Comparison of ENCODE assay signal across 19 cellular contexts in the genomic region with DNA sequence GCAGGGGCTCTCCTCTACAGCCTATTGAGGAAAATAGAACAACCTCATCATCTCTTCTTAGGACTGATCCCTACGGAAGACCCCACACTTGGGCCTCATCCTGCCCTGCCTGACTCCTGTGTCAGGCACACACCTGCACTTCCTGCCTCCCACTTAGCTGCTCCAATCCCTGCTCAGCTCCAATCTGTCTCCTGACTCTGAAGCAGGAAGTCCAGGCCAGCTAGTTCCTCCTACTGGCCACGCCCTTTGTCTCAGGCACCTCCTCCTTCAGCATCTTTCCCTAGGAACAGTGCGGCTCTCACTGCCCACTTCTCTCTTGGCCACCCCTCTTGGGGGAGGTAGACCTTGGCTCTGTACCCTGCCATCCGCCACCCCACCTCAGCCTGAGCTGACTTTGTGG.
A peak's percentile ranks its signal among the peaks of the same experiment; 100 is the strongest.
DNase-seq lines count a peak whose midpoint lies in the region; ATAC-seq and TF ChIP-seq lines count a peak whose summit lies in the region.
"Had no signal": no experiment of that assay in that cellular context is flagged by ENCODE, and none has a peak within 500 bp of the region (broad histone marks: within the 10 kb centered on the region; RNA-seq: fewer than 3 reads in every experiment).

No MANE protein-coding gene starts in this region.

- DNase-seq in NCI-H1436 (lab: John Stamatoyannopoulos, UW) (peak; percentile 49), NCI-H1436 treated with DMSO at 0.1 percent for 48 hours (lab: John Stamatoyannopoulos, UW) (no peak), DND-41 (peak; percentile 32), NCI-H82 (lab: John Stamatoyannopoulos, UW) (peak; percentile 51), kidney tubule cell (ENCODE audit: low spot score) (peak; percentile 32), putamen (ENCODE audit: low spot score) (no peak)
- DNase-seq in activated CD4-positive, alpha-beta T cell treated with anti-CD3 and anti-CD28 coated beads for 48 hours, result no peak
- DNase-seq: activated effector memory CD4-positive, alpha-beta T cell treated with Interleukin-2 at 50 U/mL for 16 hours; C1 segment of cervical spinal cord; KBM-7; left cardiac atrium; naive thymus-derived CD8-positive, alpha-beta T cell; NCI-H446 treated with DMSO at 0.1 percent for 48 hours; pancreas; Right ventricle myocardium superior; sigmoid colon; uterus had no signal

- H3K79me2 ChIP-seq in DND-41 (ENCODE audit: insufficient read depth, low read length), result no peaks in the 10 kb centered on the region

- no peaks in the 10 kb centered on the region for H3K27me3 ChIP-seq in DND-41 (ENCODE audit: insufficient read depth, low read length, poor library complexity)
- H3K27me3 ChIP-seq: pancreas, sigmoid colon, uterus had no signal

- no peak overlapping the region for H3K4me2 ChIP-seq in DND-41 (ENCODE audit: insufficient read depth, low read length)
- H3K4me2 ChIP-seq: A549 had no signal

- no peaks in the 10 kb centered on the region for H3K36me3 ChIP-seq in DND-41 (ENCODE audit: insufficient read depth, low read length)
- H3K36me3 ChIP-seq: pancreas, sigmoid colon, uterus had no signal

- no peaks in the 10 kb centered on the region for H3K9me3 ChIP-seq in DND-41 (ENCODE audit: insufficient read depth, low read length, severe bottlenecking)
- H3K9me3 ChIP-seq: A549, pancreas, sigmoid colon, uterus had no signal

- ATAC-seq in DND-41 (ENCODE audit: insufficient read depth, low read depth) (no peak), GM21390 (IDR thresholded peaks at IDR 0.05; ENCODE audit: unreplicated experiment) (no peak)
- ATAC-seq: left cardiac atrium; naive thymus-derived CD8-positive, alpha-beta T cell had no signal

- TF ChIP-seq CTCF in DND-41 (IDR thresholded peaks at IDR 0.05; ENCODE audit: borderline replicate concordance, extremely low read depth, low read length, poor library complexity, severe bottlenecking), result no peak

- H3K4me1 ChIP-seq in DND-41 (ENCODE audit: insufficient read depth, low read length), result peaks cover 67% of the 10 kb centered on the region
- H3K4me1 ChIP-seq: A549, pancreas, sigmoid colon, uterus had no signal

- no peak overlapping the region for H2AFZ ChIP-seq in DND-41 (ENCODE audit: low read depth, low read length)

- no peak overlapping the region for H3K4me3 ChIP-seq in DND-41 (ENCODE audit: low read depth in 1 of 2, low read length in 2 of 2)
- H3K4me3 ChIP-seq: A549, pancreas, sigmoid colon, uterus had no signal

- H3K9ac ChIP-seq in DND-41 (ENCODE audit: low read depth, low read length), result no peak overlapping the region

- peak overlapping the region; percentile 36; the same call in 1 of the 2 replicates for H3K27ac ChIP-seq in DND-41 (ENCODE audit: low read length)
- H3K27ac ChIP-seq: A549, pancreas, sigmoid colon, uterus had no signal

- H4K20me1 ChIP-seq in DND-41 (ENCODE audit: insufficient read depth, low read length), result no peaks in the 10 kb centered on the region

Comparison
In these comparisons a context has a peak if more than half of its experiments do, and no peak if none do; other contexts are left out.
1. DNase-seq: peak in NCI-H1436 (single experiment), DND-41 (single experiment), NCI-H82 (single experiment) and kidney tubule cell (single experiment); none in NCI-H1436 treated with DMSO at 0.1 percent for 48 hours (single experiment), putamen (single experiment) and activated CD4-positive, alpha-beta T cell treated with anti-CD3 and anti-CD28 coated beads for 48 hours (single experiment).